1 cellular context compared by ENCODE assay signal in genomic region chr6:159728552-159728951, GRCh38.
TF ChIP-seq lines count a peak whose summit lies in the region.

No MANE protein-coding gene starts in this region.

TF ChIP-seq in H1, 55 proteins besides CTCF, POLR2A, EP300 and RAD21:
- TF ChIP-seq SP2 (IDR thresholded peaks at IDR 0.05; ENCODE audit: low read length) (no peak), FOSL1 (IDR thresholded peaks at IDR 0.05; ENCODE audit: insufficient read depth, low read depth, low read length) (no peak), SAP30 (IDR thresholded peaks at IDR 0.05; ENCODE audit: insufficient read depth, insufficient replicate concordance, low read length) (no peak), EZH2 (IDR thresholded peaks at IDR 0.05; ENCODE audit: low read depth, low read length, severe bottlenecking) (no peak), TAF1 (IDR thresholded peaks at IDR 0.05; ENCODE audit: low read depth, low read length) (no peak), ATF3 (IDR thresholded peaks at IDR 0.05; ENCODE audit: insufficient read depth, low read depth, low read length) (no peak), MAFK (IDR thresholded peaks at IDR 0.05; ENCODE audit: low read depth, low read length) (no peak), GABPA (IDR thresholded peaks at IDR 0.05; ENCODE audit: borderline replicate concordance, insufficient read depth, low read length) (no peak), TAF7 (optimal IDR thresholded peaks at IDR 0.05; ENCODE audit: borderline replicate concordance, low read depth, low read length) (no peak), CREB1 (IDR thresholded peaks at IDR 0.05) (no peak)
